Comparison of ENCODE assay signal across 9 cellular contexts in the genomic region with DNA sequence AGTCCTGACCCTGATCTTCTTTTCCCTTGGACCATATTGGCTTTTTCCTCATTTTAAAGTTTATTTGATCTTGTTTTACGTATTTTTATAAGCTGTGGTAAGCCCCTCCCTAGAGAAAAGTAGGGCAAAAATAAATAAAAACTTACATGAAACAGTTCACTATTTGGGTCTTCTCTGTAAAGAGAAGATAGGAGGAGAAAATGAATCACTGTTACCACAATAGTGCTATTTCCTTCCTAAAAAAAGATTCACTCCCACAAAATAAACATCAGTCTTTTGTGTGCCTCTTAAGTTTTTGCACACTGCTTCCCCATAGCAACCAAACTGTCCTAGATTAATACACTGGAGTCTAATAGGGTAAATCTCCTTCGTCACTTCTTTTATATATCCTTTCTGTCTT. TPM values are rescaled to one million over a fixed set of nuclear protein-coding genes. Genes with fewer than 3 reads are reported as not detected.
DNase-seq lines count a peak whose midpoint lies in the region; ATAC-seq lines count a peak whose summit lies in the region.
"Had no signal": no experiment of that assay in that cellular context is flagged by ENCODE, and none has a peak within 500 bp of the region (broad histone marks: within the 10 kb centered on the region; RNA-seq: fewer than 3 reads in every experiment).

No MANE protein-coding gene starts in this region.

- H3K36me3 Mint-ChIP-seq in T-helper 17 cell (ENCODE audit: low read depth), result peaks cover 5% of the 10 kb centered on the region

- ATAC-seq in T-helper 17 cell (peak; percentile 81), GM18498 (IDR thresholded peaks at IDR 0.05; ENCODE audit: unreplicated experiment) (no peak), GM19328 (IDR thresholded peaks at IDR 0.05; ENCODE audit: unreplicated experiment) (no peak)
- ATAC-seq in stimulated activated naive CD8-positive, alpha-beta T cell treated with anti-CD3 and anti-CD28 coated beads, Interleukin-15, Interleukin-2, amounts not matched to agents 100 U/mL and 50 U/mL, for 24 hours, result peak; percentile 32

- H3K9me3 ChIP-seq in T-helper 17 cell (ENCODE audit: control insufficient read depth, low read length, poor library complexity, severe bottlenecking), result no peaks in the 10 kb centered on the region

- H3K27ac Mint-ChIP-seq in T-helper 17 cell, result peak overlapping the region; percentile 97

- DNase-seq in HT-29 (ENCODE audit: low spot score) (peak; percentile 19), T-helper 17 cell (no peak), glomerular visceral epithelial cell (ENCODE audit: extremely low spot score) (peak; percentile 43), NCI-H2196 (lab: John Stamatoyannopoulos, UW; ENCODE audit: unreplicated experiment) (no peak), head of caudate nucleus (no peak)
- DNase-seq in stimulated activated naive CD8-positive, alpha-beta T cell treated with anti-CD3 and anti-CD28 coated beads, Interleukin-15, Interleukin-2, amounts not matched to agents 100 U/mL and 50 U/mL, for 24 hours, result no peak
- DNase-seq: caudate nucleus had no signal

- H3K4me1 Mint-ChIP-seq in T-helper 17 cell, result peaks cover 43% of the 10 kb centered on the region

- peak overlapping the region; percentile 77 for H3K4me3 Mint-ChIP-seq in T-helper 17 cell

- no peaks in the 10 kb centered on the region for H3K27me3 Mint-ChIP-seq in T-helper 17 cell

- intact Hi-C loops in head of caudate nucleus (cut with DNase I), result no loop called here

RNA-seq across cellular contexts. Expression of a gene that starts 1.4 kb away (rescaled TPM):
- 5.7 and 6.0 TPM in 2 replicates for total RNA-seq in HT-29 (2014; rRNA removed; shearing (Covaris generic))
- 10 to 100 TPM; 39.5 to 46.4 TPM for total RNA-seq in T-helper 17 cell

Comparison
In these comparisons a context has a peak if more than half of its experiments do, and no peak if none do; other contexts are left out.
1. DNase-seq: peak in HT-29 (single experiment) and glomerular visceral epithelial cell (single experiment); none in T-helper 17 cell (0 of 3), stimulated activated naive CD8-positive, alpha-beta T cell treated with anti-CD3 and anti-CD28 coated beads, Interleukin-15, Interleukin-2, amounts not matched to agents 100 U/mL and 50 U/mL, for 24 hours (single experiment), NCI-H2196 (single experiment) and head of caudate nucleus (0 of 42).
2. ATAC-seq: peak in T-helper 17 cell (single experiment) and stimulated activated naive CD8-positive, alpha-beta T cell treated with anti-CD3 and anti-CD28 coated beads, Interleukin-15, Interleukin-2, amounts not matched to agents 100 U/mL and 50 U/mL, for 24 hours (single experiment); none in GM18498 (single experiment) and GM19328 (single experiment).